Comparison of ENCODE assay signal across 26 cellular contexts in genomic region chr3:187196573-187197094, GRCh38. TPM values are rescaled to one million over a fixed set of nuclear protein-coding genes. Genes with fewer than 3 reads are reported as not detected.
"Had no signal": no experiment of that assay in that cellular context is flagged by ENCODE, and none has a peak within 500 bp of the region (broad histone marks: within the 10 kb centered on the region; RNA-seq: fewer than 3 reads in every experiment).

No MANE protein-coding gene starts in this region.

- H2AFZ ChIP-seq: parathyroid adenoma had no signal

- H3K4me3 Mint-ChIP-seq: activated naive CD4-positive, alpha-beta T cell treated with anti-CD3 and anti-CD28 coated beads, Interleukin-2, amount 50 U/mL, for 24 hours; effector memory CD8-positive, alpha-beta T cell; naive thymus-derived CD4-positive, alpha-beta T cell; T-cell had no signal

- H3K27me3 ChIP-seq: cardiac muscle cell, stomach, upper lobe of right lung had no signal

- H3K4me2 ChIP-seq: smooth muscle cell had no signal

- H3K4me1 Mint-ChIP-seq: activated naive CD4-positive, alpha-beta T cell treated with anti-CD3 and anti-CD28 coated beads, Interleukin-2, amount 50 U/mL, for 24 hours; T-cell had no signal

- H3K36me3 Mint-ChIP-seq: activated naive CD4-positive, alpha-beta T cell treated with anti-CD3 and anti-CD28 coated beads, Interleukin-2, amount 50 U/mL, for 24 hours; naive thymus-derived CD4-positive, alpha-beta T cell; T-cell had no signal

- H3K27ac ChIP-seq: adrenal gland, cardiac muscle cell, left ventricle myocardium inferior, parathyroid adenoma, stomach, thoracic aorta, upper lobe of right lung had no signal

- H3K4me3 ChIP-seq: adrenal gland, cardiac muscle cell, left ventricle myocardium inferior, smooth muscle cell, stomach, thoracic aorta, upper lobe of right lung had no signal

- H3K27ac Mint-ChIP-seq: activated naive CD4-positive, alpha-beta T cell treated with anti-CD3 and anti-CD28 coated beads, Interleukin-2, amount 50 U/mL, for 24 hours; effector memory CD8-positive, alpha-beta T cell; naive thymus-derived CD4-positive, alpha-beta T cell; T-cell had no signal

- H3K36me3 ChIP-seq: adrenal gland, cardiac muscle cell, left ventricle myocardium inferior, stomach, thoracic aorta, upper lobe of right lung had no signal

- ATAC-seq: activated CD4-positive, CD25-positive, alpha-beta regulatory T cell treated with anti-CD3 and anti-CD28 coated beads, Interleukin-2, amount 50 U/mL, for 24 hours; effector memory CD8-positive, alpha-beta T cell; naive thymus-derived CD4-positive, alpha-beta T cell; sciatic nerve; SK-N-SH treated with all-trans-retinoic acid at 6 μM for 48 hours; T-cell; upper lobe of right lung had no signal

- DNase-seq: activated CD8-positive, alpha-beta memory T cell treated with anti-CD3 and anti-CD28 coated beads for 24 hours; activated CD8-positive, alpha-beta memory T cell treated with anti-CD3 and anti-CD28 coated beads, Interleukin-2, amount 50 U/mL, for 48 hours; activated effector memory CD4-positive, alpha-beta T cell treated with Interleukin-2 at 50 U/mL for 16 hours; activated T-cell treated with anti-CD3 and anti-CD28 coated beads, Interleukin-2, amount 50 U/mL, for 48 hours; adrenal gland; dermis blood vessel endothelial cell; effector memory CD8-positive, alpha-beta T cell; left ventricle myocardium inferior; mesenchymal stem cell; naive thymus-derived CD4-positive, alpha-beta T cell; stimulated activated CD4-positive, alpha-beta T cell treated with anti-CD3 and anti-CD28 coated beads, Interleukin-4, amount 100 ng/mL, for 1 hour; stomach; T-cell; upper lobe of right lung had no signal

- H3K9me3 Mint-ChIP-seq: activated naive CD4-positive, alpha-beta T cell treated with anti-CD3 and anti-CD28 coated beads, Interleukin-2, amount 50 U/mL, for 24 hours; effector memory CD8-positive, alpha-beta T cell; naive thymus-derived CD4-positive, alpha-beta T cell; T-cell had no signal

- H3K4me1 ChIP-seq: adrenal gland, left ventricle myocardium inferior, parathyroid adenoma, upper lobe of right lung had no signal

- H3K9me3 ChIP-seq: adrenal gland, left ventricle myocardium inferior, stomach, thoracic aorta, upper lobe of right lung had no signal

- H3K79me2 ChIP-seq: parathyroid adenoma had no signal

RNA-seq across cellular contexts. Expression of gene RTP1, which starts 0.7 kb away (rescaled TPM):
- total RNA-seq: adrenal gland; astrocyte; cardiac muscle cell; dermis blood vessel endothelial cell; kidney epithelial cell; left ventricle myocardium inferior; mucosa of gallbladder; naive thymus-derived CD4-positive, alpha-beta T cell; sciatic nerve; smooth muscle cell; stomach; T-cell; upper lobe of right lung had no signal
- polyA plus RNA-seq: cardiac muscle cell; fibroblast of lung; naive thymus-derived CD4-positive, alpha-beta T cell; smooth muscle cell; stomach had no signal
